20 cellular contexts compared by ENCODE assay signal in the genomic region with DNA sequence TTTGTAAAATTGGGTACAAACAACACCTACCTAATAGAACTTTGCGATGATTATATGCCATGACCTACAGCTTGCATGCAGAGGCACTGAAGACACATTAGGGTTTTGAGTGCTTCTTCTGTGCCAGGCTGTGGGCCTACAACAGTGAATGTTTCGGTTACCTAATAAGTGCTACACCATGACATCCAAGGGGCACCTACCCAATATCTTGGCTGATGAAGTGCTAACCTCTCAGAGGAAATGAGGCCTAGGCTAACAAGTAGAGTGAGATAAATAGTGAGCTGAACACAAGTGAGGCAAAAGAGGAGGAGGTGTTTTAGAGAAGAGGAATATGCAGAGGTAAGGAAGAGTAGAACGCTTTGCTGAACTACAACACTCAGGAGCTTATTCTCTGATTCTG. TPM values are rescaled to one million over a fixed set of nuclear protein-coding genes. Genes with fewer than 3 reads are reported as not detected.
A peak's percentile ranks its signal among the peaks of the same experiment; 100 is the strongest.
DNase-seq lines count a peak whose midpoint lies in the region; ATAC-seq lines count a peak whose summit lies in the region.
"Had no signal": no experiment of that assay in that cellular context is flagged by ENCODE, and none has a peak within 500 bp of the region (broad histone marks: within the 10 kb centered on the region; RNA-seq: fewer than 3 reads in every experiment).

No MANE protein-coding gene starts in this region.

- DNase-seq in activated naive CD4-positive, alpha-beta T cell treated with anti-CD3 and anti-CD28 coated beads for 36 hours = no peak
- DNase-seq in T-helper 17 cell (no peak), DMS 273 treated with DMSO at 0.1 percent for 48 hours (lab: John Stamatoyannopoulos, UW) (no peak), NCI-H345 treated with DMSO at 0.1 percent for 48 hours (lab: John Stamatoyannopoulos, UW; ENCODE audit: unreplicated experiment) (no peak)
- DNase-seq in effector memory CD8-positive, alpha-beta T cell = peak; percentile 37 to 47 (median 37)
- no peak for DNase-seq in stimulated activated naive CD8-positive, alpha-beta T cell treated with anti-CD3 and anti-CD28 coated beads, Interleukin-15, amount 100 ng/mL, for 72 hours
- DNase-seq: ACHN, AML-193, DMS79, KG1, NCI-H1436, NCI-H2029, NCI-H510A treated with DMSO at 0.1 percent for 48 hours, NCI-H82, PC-9, SJCRH30 had no signal

- no peaks in the 10 kb centered on the region for H3K27me3 Mint-ChIP-seq in activated naive CD4-positive, alpha-beta T cell treated with anti-CD3 and anti-CD28 coated beads, Interleukin-2, amount 50 U/mL, for 24 hours
- no peaks in the 10 kb centered on the region for H3K27me3 Mint-ChIP-seq in activated naive CD4-positive, alpha-beta T cell treated with anti-CD3 and anti-CD28 coated beads for 36 hours (ENCODE audit: low read depth)
- no peaks in the 10 kb centered on the region for H3K27me3 Mint-ChIP-seq in T-helper 17 cell
- H3K27me3 Mint-ChIP-seq in effector memory CD8-positive, alpha-beta T cell = no peaks in the 10 kb centered on the region
- no peaks in the 10 kb centered on the region for H3K27me3 Mint-ChIP-seq in stimulated activated naive CD8-positive, alpha-beta T cell treated with anti-CD3 and anti-CD28 coated beads, Interleukin-15, amount 100 ng/mL, for 72 hours

- intact Hi-C loops in activated naive CD4-positive, alpha-beta T cell treated with anti-CD3 and anti-CD28 coated beads for 36 hours (cut with micrococcal nuclease) = no loop called here

- no peaks in the 10 kb centered on the region for H3K9me3 Mint-ChIP-seq in activated naive CD4-positive, alpha-beta T cell treated with anti-CD3 and anti-CD28 coated beads, Interleukin-2, amount 50 U/mL, for 24 hours
- H3K9me3 Mint-ChIP-seq in activated naive CD4-positive, alpha-beta T cell treated with anti-CD3 and anti-CD28 coated beads for 36 hours = no peaks in the 10 kb centered on the region
- no peaks in the 10 kb centered on the region for H3K9me3 Mint-ChIP-seq in effector memory CD8-positive, alpha-beta T cell
- peaks cover 0 to 8% of the 10 kb centered on the region in 2 donors for H3K9me3 Mint-ChIP-seq in stimulated activated naive CD8-positive, alpha-beta T cell treated with anti-CD3 and anti-CD28 coated beads, Interleukin-15, amount 100 ng/mL, for 72 hours

- peak overlapping the region; percentile 19 for H3K27ac Mint-ChIP-seq in activated naive CD4-positive, alpha-beta T cell treated with anti-CD3 and anti-CD28 coated beads, Interleukin-2, amount 50 U/mL, for 24 hours
- no peak overlapping the region for H3K27ac Mint-ChIP-seq in activated naive CD4-positive, alpha-beta T cell treated with anti-CD3 and anti-CD28 coated beads for 36 hours
- peak overlapping the region; percentile 34 for H3K27ac Mint-ChIP-seq in T-helper 17 cell
- peak overlapping the region; percentile 69 to 81 for H3K27ac Mint-ChIP-seq in effector memory CD8-positive, alpha-beta T cell
- peak overlapping the region in 1 of 2 donors; percentile 42 for H3K27ac Mint-ChIP-seq in stimulated activated naive CD8-positive, alpha-beta T cell treated with anti-CD3 and anti-CD28 coated beads, Interleukin-15, amount 100 ng/mL, for 72 hours
- H3K27ac Mint-ChIP-seq: CD14-positive monocyte had no signal

- peak overlapping the region; percentile 33 for H3K4me3 Mint-ChIP-seq in activated naive CD4-positive, alpha-beta T cell treated with anti-CD3 and anti-CD28 coated beads, Interleukin-2, amount 50 U/mL, for 24 hours
- H3K4me3 Mint-ChIP-seq in activated naive CD4-positive, alpha-beta T cell treated with anti-CD3 and anti-CD28 coated beads for 36 hours = no peak overlapping the region
- peak overlapping the region; percentile 33 for H3K4me3 Mint-ChIP-seq in T-helper 17 cell
- H3K4me3 Mint-ChIP-seq in effector memory CD8-positive, alpha-beta T cell = peak overlapping the region; percentile 24 to 62
- peak overlapping the region; percentile 0 to 24 for H3K4me3 Mint-ChIP-seq in stimulated activated naive CD8-positive, alpha-beta T cell treated with anti-CD3 and anti-CD28 coated beads, Interleukin-15, amount 100 ng/mL, for 72 hours
- H3K4me3 Mint-ChIP-seq: CD14-positive monocyte had no signal

- H3K36me3 Mint-ChIP-seq in activated naive CD4-positive, alpha-beta T cell treated with anti-CD3 and anti-CD28 coated beads, Interleukin-2, amount 50 U/mL, for 24 hours = peaks cover 4% of the 10 kb centered on the region
- no peaks in the 10 kb centered on the region for H3K36me3 Mint-ChIP-seq in activated naive CD4-positive, alpha-beta T cell treated with anti-CD3 and anti-CD28 coated beads for 36 hours (ENCODE audit: low read depth)
- H3K36me3 Mint-ChIP-seq in T-helper 17 cell (ENCODE audit: low read depth) = peaks cover 2% of the 10 kb centered on the region
- H3K36me3 Mint-ChIP-seq in effector memory CD8-positive, alpha-beta T cell (ENCODE audit: insufficient read depth) = peaks cover 5% of the 10 kb centered on the region
- H3K36me3 Mint-ChIP-seq: CD14-positive monocyte had no signal

- H3K9me3 ChIP-seq in T-helper 17 cell (ENCODE audit: control insufficient read depth, low read length, poor library complexity, severe bottlenecking) = no peaks in the 10 kb centered on the region
- H3K9me3 ChIP-seq: SJCRH30 had no signal

- H3K4me1 Mint-ChIP-seq in activated naive CD4-positive, alpha-beta T cell treated with anti-CD3 and anti-CD28 coated beads, Interleukin-2, amount 50 U/mL, for 24 hours = peaks cover 30% of the 10 kb centered on the region
- H3K4me1 Mint-ChIP-seq in activated naive CD4-positive, alpha-beta T cell treated with anti-CD3 and anti-CD28 coated beads for 36 hours (ENCODE audit: low read depth) = peaks cover 29% of the 10 kb centered on the region
- peaks cover 10% of the 10 kb centered on the region for H3K4me1 Mint-ChIP-seq in T-helper 17 cell
- peaks cover 27 to 50% of the 10 kb centered on the region in 2 donors for H3K4me1 Mint-ChIP-seq in effector memory CD8-positive, alpha-beta T cell (ENCODE audit: low read depth in 2 of 2)
- peaks cover 31% of the 10 kb centered on the region for H3K4me1 Mint-ChIP-seq in stimulated activated naive CD8-positive, alpha-beta T cell treated with anti-CD3 and anti-CD28 coated beads, Interleukin-15, amount 100 ng/mL, for 72 hours
- H3K4me1 Mint-ChIP-seq: CD14-positive monocyte had no signal

- CTCF ChIA-PET in activated naive CD4-positive, alpha-beta T cell treated with anti-CD3 and anti-CD28 coated beads for 36 hours (lab: Charles Lee) = interaction anchor here (1.1 kb wide), 1 partner anchor 138 kb away, joined by 3 read pairs; no protein-coding TSS in a partner anchor

- ATAC-seq in T-helper 17 cell (no peak), HG03354 (IDR thresholded peaks at IDR 0.05; ENCODE audit: poor library complexity, severe bottlenecking, unreplicated experiment) (no peak)
- peak; percentile 87 for ATAC-seq in effector memory CD8-positive, alpha-beta T cell (replicated peaks)
- ATAC-seq in stimulated activated naive CD8-positive, alpha-beta T cell treated with anti-CD3 and anti-CD28 coated beads, Interleukin-15, amount 100 ng/mL, for 72 hours = no peak
- ATAC-seq: HCT116 had no signal

RNA-seq across cellular contexts. Expression of gene RASGRP1, which starts 12.2 kb away (rescaled TPM):
- 10 to 100 TPM; 44.2 to 44.9 TPM for total RNA-seq in activated naive CD4-positive, alpha-beta T cell treated with anti-CD3 and anti-CD28 coated beads for 36 hours
- 100 to 1,000 TPM; 121 to 138 TPM for total RNA-seq in T-helper 17 cell

Comparison
In these comparisons a context has a peak if more than half of its experiments do, and no peak if none do; other contexts are left out.
1. DNase-seq: peak in effector memory CD8-positive, alpha-beta T cell (3 of 3); none in activated naive CD4-positive, alpha-beta T cell treated with anti-CD3 and anti-CD28 coated beads for 36 hours (single experiment), T-helper 17 cell (0 of 3), stimulated activated naive CD8-positive, alpha-beta T cell treated with anti-CD3 and anti-CD28 coated beads, Interleukin-15, amount 100 ng/mL, for 72 hours (0 of 2), DMS 273 treated with DMSO at 0.1 percent for 48 hours (single experiment) and NCI-H345 treated with DMSO at 0.1 percent for 48 hours (single experiment).